Comparison of ENCODE assay signal across 33 cellular contexts in the genomic region with DNA sequence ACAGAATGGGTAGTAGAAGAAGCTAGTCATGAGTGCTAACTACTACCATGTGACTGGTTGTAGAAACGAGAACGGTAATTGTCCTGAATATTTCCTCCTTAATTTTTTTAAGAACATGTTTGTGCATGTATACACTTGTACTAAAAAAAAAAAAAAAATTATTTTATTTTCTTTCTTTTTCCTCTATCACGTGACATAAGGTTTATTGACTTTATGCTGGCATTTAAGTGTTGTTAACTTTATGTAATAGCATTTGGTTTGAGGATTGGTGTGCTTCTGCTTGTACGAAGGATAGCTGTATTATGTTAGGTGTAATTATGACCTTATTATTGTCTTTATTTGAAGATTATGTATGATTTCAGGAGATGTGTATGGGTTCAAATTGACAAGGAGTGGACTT.
"Had no signal": no experiment of that assay in that cellular context is flagged by ENCODE, and none has a peak within 500 bp of the region (broad histone marks: within the 10 kb centered on the region; RNA-seq: fewer than 3 reads in every experiment).

No MANE protein-coding gene starts in this region.

- H3K4me1 ChIP-seq: adrenal gland, ascending aorta, body of pancreas, breast epithelium had no signal

- H3K27ac ChIP-seq: adrenal gland, ascending aorta, body of pancreas, brain microvascular endothelial cell, breast epithelium, cardiac muscle cell had no signal

- H3K36me3 ChIP-seq: adrenal gland, ascending aorta, brain microvascular endothelial cell, breast epithelium, cardiac muscle cell had no signal

- H3K27me3 ChIP-seq: adrenal gland, ascending aorta, body of pancreas, brain microvascular endothelial cell, breast epithelium, cardiac muscle cell had no signal

- H3K4me3 ChIP-seq: adrenal gland, ascending aorta, body of pancreas, breast epithelium, cardiac muscle cell had no signal

- DNase-seq: activated effector memory CD4-positive, alpha-beta T cell treated with anti-CD3 and anti-CD28 coated beads, Interleukin-2, amount 50 U/mL, for 16 hours; activated effector memory CD4-positive, alpha-beta T cell treated with Interleukin-2 at 50 U/mL for 16 hours; activated gamma-delta T cell; activated gamma-delta T cell treated with Interleukin-2 at 50 U/mL for 16 hours; activated naive CD4-positive, alpha-beta T cell; activated naive CD4-positive, alpha-beta T cell treated with anti-CD3 and anti-CD28 coated beads for 36 hours; activated naive CD4-positive, alpha-beta T cell treated with anti-CD3 and anti-CD28 coated beads, Interleukin-2, amount 10 ng/mL, durations not matched to agents 7 days and 5 days; activated naive CD4-positive, alpha-beta T cell treated with Interleukin-2 at 50 U/mL for 16 hours; activated naive CD8-positive, alpha-beta T cell treated with anti-CD3 and anti-CD28 coated beads for 36 hours; activated naive CD8-positive, alpha-beta T cell treated with anti-CD3 and anti-CD28 coated beads, Interleukin-2, amount 10 ng/mL, durations not matched to agents 7 days and 5 days; activated naive CD8-positive, alpha-beta T cell treated with anti-CD3 and anti-CD28 coated beads, Interleukin-2, amount 50 U/mL, for 24 hours; activated T-cell treated with anti-CD3 and anti-CD28 coated beads, Interleukin-2, amount 50 U/mL, for 1 hour; activated T-cell treated with anti-CD3 and anti-CD28 coated beads, Interleukin-2, amount 50 U/mL, for 24 hours; activated T-cell treated with anti-CD3 and anti-CD28 coated beads, Interleukin-2, amount 50 U/mL, for 4 hours; activated T-cell treated with anti-CD3 and anti-CD28 coated beads, Interleukin-2, amount 50 U/mL, for 48 hours; activated T-cell treated with anti-CD3 and anti-CD28 coated beads, Interleukin-2, amount 50 U/mL, for 72 hours; adrenal gland; amniotic stem cell; amygdala; anterior cingulate cortex; aorta; body of pancreas; brain microvascular endothelial cell; caudate nucleus; central memory CD4-positive, alpha-beta T cell; cerebellar nuclear complex had no signal

- ATAC-seq: activated naive CD4-positive, alpha-beta T cell treated with anti-CD3 and anti-CD28 coated beads, Interleukin-2, amount 50 U/mL, for 72 hours; activated naive CD8-positive, alpha-beta T cell treated with anti-CD3 and anti-CD28 coated beads, Interleukin-2, amount 50 U/mL, for 24 hours; activated T-cell treated with anti-CD3 and anti-CD28 coated beads, Interleukin-2, amount 50 U/mL, for 4 hours; activated T-cell treated with anti-CD3 and anti-CD28 coated beads, Interleukin-2, amount 50 U/mL, for 72 hours; activated T-helper 17 cell treated with anti-CD3 and anti-CD28 coated beads, Interleukin-2, amount 50 U/mL, for 72 hours; body of pancreas had no signal

- FAIRE-seq: astrocyte, bronchial epithelial cell had no signal

- H3K9me3 ChIP-seq: adrenal gland, ascending aorta, body of pancreas had no signal
